ENCODE assay signal across 8 cellular contexts in genomic region chr9:106920701-106921283, GRCh38. TPM values are rescaled to one million over a fixed set of nuclear protein-coding genes. Genes with fewer than 3 reads are reported as not detected.
DNase-seq lines count a peak whose midpoint lies in the region; ATAC-seq and TF ChIP-seq lines count a peak whose summit lies in the region.

No MANE protein-coding gene starts in this region.

- CTCF ChIA-PET in Caco-2 (lab: Charles Lee), result interaction anchor here (0.8 to 1.4 kb wide), 5 partner anchors 10 to 251 kb away, joined by 3 to 8 read pairs (median 4); partner anchors contain the start of gene ZNF462
- CTCF ChIA-PET in Panc1 (lab: Charles Lee), result no interaction called here

- intact Hi-C loops in Caco-2 (cut with micrococcal nuclease; ENCODE audit: unreplicated experiment), result loop anchor here (1.0 to 5.0 kb wide), 6 partner anchors 10 to 1009 kb away; partner anchors contain the start of gene ZNF462
- intact Hi-C loops in Panc1 (cut with micrococcal nuclease; ENCODE audit: unreplicated experiment), result no loop called here
- intact Hi-C loops in lower leg skin (cut with DNase I; ENCODE audit: low total_unique reads), result no loop called here
- intact Hi-C loops in activated T-helper 2 cell treated with anti-CD3 and anti-CD28 coated beads, Interferon-gamma antibody, Interleukin-2, Interleukin-4, amounts not matched to agents 10 μg/mL and 5 μg/mL and 100 μg/mL, durations not matched to agents 14 hours and 24 hours and 36 hours (cut with micrococcal nuclease), result no loop called here

- in situ Hi-C loops in Panc1 (cut with HindIII; ENCODE audit: low pct_unique_long_range_greater_than_20kb, low sequenced_read_pairs), result no loop called here

- peak overlapping the region; percentile 85 for H3K4me3 Mint-ChIP-seq in Caco-2 (ENCODE audit: unreplicated experiment)
- no peak overlapping the region for H3K4me3 Mint-ChIP-seq in activated T-helper 2 cell treated with anti-CD3 and anti-CD28 coated beads, Interferon-gamma antibody, Interleukin-2, Interleukin-4, amounts not matched to agents 10 μg/mL and 5 μg/mL and 100 μg/mL, durations not matched to agents 14 hours and 24 hours and 36 hours (ENCODE audit: low read depth)

- peaks cover 53% of the 10 kb centered on the region for H3K4me1 Mint-ChIP-seq in Caco-2 (ENCODE audit: low read depth, unreplicated experiment)
- no peaks in the 10 kb centered on the region for H3K4me1 Mint-ChIP-seq in activated T-helper 2 cell treated with anti-CD3 and anti-CD28 coated beads, Interferon-gamma antibody, Interleukin-2, Interleukin-4, amounts not matched to agents 10 μg/mL and 5 μg/mL and 100 μg/mL, durations not matched to agents 14 hours and 24 hours and 36 hours (ENCODE audit: low read depth)

- H3K36me3 ChIP-seq in Caco-2 (ENCODE audit: control insufficient read depth, insufficient read depth, low read length) (peaks cover 5% of the 10 kb centered on the region), Panc1 (ENCODE audit: control insufficient read depth, insufficient read depth, low read length) (no peaks in the 10 kb centered on the region)

- H3K27me3 Mint-ChIP-seq in Caco-2 (ENCODE audit: insufficient read depth, unreplicated experiment), result no peaks in the 10 kb centered on the region
- H3K27me3 Mint-ChIP-seq in activated T-helper 2 cell treated with anti-CD3 and anti-CD28 coated beads, Interferon-gamma antibody, Interleukin-2, Interleukin-4, amounts not matched to agents 10 μg/mL and 5 μg/mL and 100 μg/mL, durations not matched to agents 14 hours and 24 hours and 36 hours (ENCODE audit: low read depth), result no peaks in the 10 kb centered on the region

- TF ChIP-seq POLR2A in lower leg skin (IDR thresholded peaks at IDR 0.05), result no peak

- H3K27ac Mint-ChIP-seq in Caco-2 (ENCODE audit: unreplicated experiment), result peak overlapping the region; percentile 100
- no peak overlapping the region for H3K27ac Mint-ChIP-seq in activated T-helper 2 cell treated with anti-CD3 and anti-CD28 coated beads, Interferon-gamma antibody, Interleukin-2, Interleukin-4, amounts not matched to agents 10 μg/mL and 5 μg/mL and 100 μg/mL, durations not matched to agents 14 hours and 24 hours and 36 hours

- peaks cover 72% of the 10 kb centered on the region for H3K4me1 ChIP-seq in Caco-2
- H3K4me1 ChIP-seq in Panc1 (ENCODE audit: control insufficient read depth, insufficient read depth, low read length), result peaks cover 27% of the 10 kb centered on the region

- no peaks in the 10 kb centered on the region for H3K27me3 ChIP-seq in Caco-2 (replicated peaks; ENCODE audit: control insufficient read depth, insufficient read depth, low read length)
- no peaks in the 10 kb centered on the region for H3K27me3 ChIP-seq in Panc1 (ENCODE audit: control insufficient read depth, insufficient read depth, low read length)

- BruUV-seq in Caco-2 (replicated peaks; lab: Mats Ljungman, UMichigan), result TSS peak; percentile 36
- BruUV-seq in Panc1 (replicated peaks; lab: Mats Ljungman, UMichigan), result no TSS peak

- 32 to 40% methylated on average over 4 of the region's 4 CpGs for WGBS in lower leg skin, 2 donors

- DNase-seq in Caco-2, result peak; percentile 70 to 75
- DNase-seq in Panc1 (ENCODE audit: low read depth, low spot score), result no peak
- DNase-seq in fibroblast of villous mesenchyme (ENCODE audit: low read depth), result peak; percentile 48
- peak in 35 of 56 donors; percentile 8 to 63 (median 36) for DNase-seq in nucleus accumbens (lab: John Stamatoyannopoulos, UW)
- no peak for DNase-seq in lower leg skin (ENCODE audit: low spot score in 2 of 2)
- no peak for DNase-seq in stimulated activated naive CD4-positive, alpha-beta T cell (lab: John Stamatoyannopoulos, UW)
- no peak for DNase-seq in activated CD4-positive, alpha-beta T cell treated with anti-CD3 and anti-CD28 coated beads, Interleukin-2, amount 50 U/mL, for 4 hours
- no peak for DNase-seq in activated T-helper 2 cell treated with anti-CD3 and anti-CD28 coated beads, Interferon-gamma antibody, Interleukin-2, Interleukin-4, amounts not matched to agents 10 μg/mL and 5 μg/mL and 100 μg/mL, durations not matched to agents 14 hours and 24 hours and 36 hours (ENCODE audit: low spot score)

- peaks cover 60% of the 10 kb centered on the region for H3K36me3 Mint-ChIP-seq in Caco-2 (ENCODE audit: insufficient read depth, unreplicated experiment)
- no peaks in the 10 kb centered on the region for H3K36me3 Mint-ChIP-seq in activated T-helper 2 cell treated with anti-CD3 and anti-CD28 coated beads, Interferon-gamma antibody, Interleukin-2, Interleukin-4, amounts not matched to agents 10 μg/mL and 5 μg/mL and 100 μg/mL, durations not matched to agents 14 hours and 24 hours and 36 hours (ENCODE audit: low read depth)

- POLR2A ChIA-PET in Caco-2 (lab: Charles Lee), result interaction anchor here (0.6 to 2.0 kb wide), 9 partner anchors 8 to 365 kb away, joined by 3 to 16 read pairs (median 3); no protein-coding TSS in a partner anchor
- POLR2A ChIA-PET in Panc1 (lab: Charles Lee), result no interaction called here

- H3K4me3 ChIP-seq in Caco-2 (ENCODE audit: low read depth, low read length) (peak overlapping the region; percentile 22), Panc1 (ENCODE audit: low read depth in 2 of 2, low read length in 2 of 2) (no peak overlapping the region), fibroblast of villous mesenchyme (ENCODE audit: low read depth, low read length) (peak overlapping the region; percentile 23), lower leg skin (ENCODE audit: low read depth, poor library complexity, severe bottlenecking) (no peak overlapping the region)

- H3K9me3 ChIP-seq in Caco-2 (no peaks in the 10 kb centered on the region), Panc1 (ENCODE audit: control insufficient read depth, insufficient read depth, low read depth, low read length) (no peaks in the 10 kb centered on the region)

- H3K27ac ChIP-seq in Panc1 (ENCODE audit: low read length), result peak overlapping the region; percentile 51; the same call in 1 of the 2 replicates

- ATAC-seq in Panc1, result no peak

- TF ChIP-seq CTCF in Caco-2 (IDR thresholded peaks at IDR 0.05; ENCODE audit: insufficient read depth in 1 of 2, low read depth in 1 of 2, low read length in 1 of 2, severe bottlenecking in 1 of 2, unreplicated experiment in 1 of 2) (no peak), Panc1 (IDR thresholded peaks at IDR 0.05) (no peak), fibroblast of villous mesenchyme (IDR thresholded peaks at IDR 0.05; ENCODE audit: insufficient read depth, low read depth, low read length) (no peak), lower leg skin (IDR thresholded peaks at IDR 0.05) (no peak)

- H3K9me3 Mint-ChIP-seq in Caco-2 (ENCODE audit: unreplicated experiment), result peaks cover 4% of the 10 kb centered on the region
- peaks cover 14% of the 10 kb centered on the region for H3K9me3 Mint-ChIP-seq in activated T-helper 2 cell treated with anti-CD3 and anti-CD28 coated beads, Interferon-gamma antibody, Interleukin-2, Interleukin-4, amounts not matched to agents 10 μg/mL and 5 μg/mL and 100 μg/mL, durations not matched to agents 14 hours and 24 hours and 36 hours

RNA-seq across cellular contexts. Expression of gene ZNF462, which starts 57.8 kb away (rescaled TPM):
- total RNA-seq in Caco-2 (2022) (34.5 and 36.8 TPM in 2 replicates), Panc1 (2021; ENCODE audit: unreplicated experiment) (34.8 TPM), fibroblast of villous mesenchyme (16.4 and 32.4 TPM in 2 replicates), lower leg skin (10 to 100 TPM; 13.3 to 19.9 (median 16.2) TPM)
- 7.4 TPM for polyA plus RNA-seq in Panc1 (2012; ENCODE audit: insufficient read length)
- total RNA-seq in activated T-helper 2 cell treated with anti-CD3 and anti-CD28 coated beads, Interferon-gamma antibody, Interleukin-2, Interleukin-4, amounts not matched to agents 10 μg/mL and 5 μg/mL and 100 μg/mL, durations not matched to agents 14 hours and 24 hours and 36 hours, result 0.09 and 0.11 TPM in 2 replicates

Comparison
In these comparisons a context has a peak if more than half of its experiments do, and no peak if none do; other contexts are left out.
1. DNase-seq: peak in Caco-2 (2 of 2), fibroblast of villous mesenchyme (single experiment) and nucleus accumbens (35 of 56); none in Panc1 (single experiment), lower leg skin (0 of 2), stimulated activated naive CD4-positive, alpha-beta T cell (0 of 6), activated CD4-positive, alpha-beta T cell treated with anti-CD3 and anti-CD28 coated beads, Interleukin-2, amount 50 U/mL, for 4 hours (0 of 2) and activated T-helper 2 cell treated with anti-CD3 and anti-CD28 coated beads, Interferon-gamma antibody, Interleukin-2, Interleukin-4, amounts not matched to agents 10 μg/mL and 5 μg/mL and 100 μg/mL, durations not matched to agents 14 hours and 24 hours and 36 hours (single experiment).
2. H3K4me3 ChIP-seq: peak in Caco-2 (single experiment) and fibroblast of villous mesenchyme (single experiment); none in Panc1 (0 of 2) and lower leg skin (single experiment).
3. RNA of gene ZNF462, which starts 57.8 kb away (total RNA-seq): 34.8 TPM in Panc1 (single experiment), 34.5 to 36.8 TPM in Caco-2, 16.4 to 32.4 TPM in fibroblast of villous mesenchyme and 13.3 to 19.9 TPM in lower leg skin; 0.09 to 0.11 TPM in activated T-helper 2 cell treated with anti-CD3 and anti-CD28 coated beads, Interferon-gamma antibody, Interleukin-2, Interleukin-4, amounts not matched to agents 10 μg/mL and 5 μg/mL and 100 μg/mL, durations not matched to agents 14 hours and 24 hours and 36 hours; every median in the first group is over 10 times any median in the second.